Comparison of ENCODE assay signal across 22 cellular contexts in genomic region chr3:196938124-196938523, GRCh38. TPM values are rescaled to one million over a fixed set of nuclear protein-coding genes. Genes with fewer than 3 reads are reported as not detected.
DNase-seq lines count a peak whose midpoint lies in the region; ATAC-seq and TF ChIP-seq lines count a peak whose summit lies in the region.
"Had no signal": no experiment of that assay in that cellular context is flagged by ENCODE, and none has a peak within 500 bp of the region (broad histone marks: within the 10 kb centered on the region; RNA-seq: fewer than 3 reads in every experiment).

No MANE protein-coding gene starts in this region.

- H3K9me2 ChIP-seq in HCT116 (ENCODE audit: insufficient read depth) = no peaks in the 10 kb centered on the region

- H2AFZ ChIP-seq in HCT116 (ENCODE audit: low read depth, low read length, poor library complexity, severe bottlenecking) = no peak overlapping the region

- H3K9me3 ChIP-seq in HCT116 (ENCODE audit: control insufficient read depth in 1 of 2, insufficient read depth in 1 of 2, low read depth in 1 of 2, low read length in 2 of 2) (no peaks in the 10 kb centered on the region), esophagus squamous epithelium (no peaks in the 10 kb centered on the region)
- H3K9me3 ChIP-seq in CD4-positive, alpha-beta memory T cell (ENCODE audit: control insufficient read depth in 1 of 2, low read length in 2 of 2) = no peaks in the 10 kb centered on the region
- H3K9me3 ChIP-seq: BE2C, gastroesophageal sphincter, lower lobe of right lung, upper lobe of left lung had no signal

- H3K27me3 Mint-ChIP-seq in activated CD8-positive, alpha-beta T cell treated with anti-CD3 and anti-CD28 coated beads for 36 hours = no peaks in the 10 kb centered on the region
- H3K27me3 Mint-ChIP-seq in activated CD8-positive, alpha-beta T cell treated with anti-CD3 and anti-CD28 coated beads, Interleukin-2, amount 10 ng/mL, durations not matched to agents 7 days and 5 days (ENCODE audit: low read depth) = peaks cover 2% of the 10 kb centered on the region
- H3K27me3 Mint-ChIP-seq in activated naive CD8-positive, alpha-beta T cell treated with anti-CD3 and anti-CD28 coated beads, Interleukin-2, amount 50 U/mL, for 24 hours = peaks cover 3% of the 10 kb centered on the region
- peaks cover 4% of the 10 kb centered on the region for H3K27me3 Mint-ChIP-seq in neural crest cell (ENCODE audit: low read depth)
- no peaks in the 10 kb centered on the region for H3K27me3 Mint-ChIP-seq in CD4-positive, alpha-beta memory T cell

- BruUV-seq in HCT116 (replicated peaks; lab: Mats Ljungman, UMichigan) = no TSS peak

- no peak overlapping the region for H3K4me3 Mint-ChIP-seq in activated CD8-positive, alpha-beta T cell treated with anti-CD3 and anti-CD28 coated beads for 36 hours
- H3K4me3 Mint-ChIP-seq in activated CD8-positive, alpha-beta T cell treated with anti-CD3 and anti-CD28 coated beads, Interleukin-2, amount 10 ng/mL, durations not matched to agents 7 days and 5 days = no peak overlapping the region
- H3K4me3 Mint-ChIP-seq in activated naive CD8-positive, alpha-beta T cell treated with anti-CD3 and anti-CD28 coated beads, Interleukin-2, amount 50 U/mL, for 24 hours = no peak overlapping the region
- H3K4me3 Mint-ChIP-seq in neural crest cell = peak overlapping the region; percentile 49
- no peak overlapping the region for H3K4me3 Mint-ChIP-seq in CD4-positive, alpha-beta memory T cell
- H3K4me3 Mint-ChIP-seq: T-cell had no signal

- TF ChIP-seq POLR2A in HCT116 (IDR thresholded peaks at IDR 0.05; ENCODE audit: borderline replicate concordance, extremely low read depth, insufficient read depth, insufficient read length) = no peak
- no peak for TF ChIP-seq POLR2A in esophagus squamous epithelium (IDR thresholded peaks at IDR 0.05)

- no peaks in the 10 kb centered on the region for H3K27me3 ChIP-seq in HCT116 (ENCODE audit: insufficient read depth, low read length)
- H3K27me3 ChIP-seq in esophagus squamous epithelium = no peaks in the 10 kb centered on the region
- no peaks in the 10 kb centered on the region for H3K27me3 ChIP-seq in CD4-positive, alpha-beta memory T cell (ENCODE audit: insufficient read depth, low read length)
- H3K27me3 ChIP-seq: BE2C, dorsolateral prefrontal cortex, gastroesophageal sphincter, upper lobe of left lung had no signal

- no peak for ATAC-seq in activated CD8-positive, alpha-beta T cell treated with anti-CD3 and anti-CD28 coated beads for 36 hours
- no peak for ATAC-seq in activated CD8-positive, alpha-beta T cell treated with anti-CD3 and anti-CD28 coated beads, Interleukin-2, amount 10 ng/mL, durations not matched to agents 7 days and 5 days
- no peak for ATAC-seq in HCT116
- no peak for ATAC-seq in activated naive CD8-positive, alpha-beta T cell treated with anti-CD3 and anti-CD28 coated beads, Interleukin-2, amount 50 U/mL, for 24 hours
- ATAC-seq: gastroesophageal sphincter, lower lobe of right lung, PC-3, T-cell had no signal

- no peak overlapping the region for H3K4me2 ChIP-seq in HCT116 (ENCODE audit: low read length)

- peaks cover 68% of the 10 kb centered on the region for H3K36me3 Mint-ChIP-seq in activated CD8-positive, alpha-beta T cell treated with anti-CD3 and anti-CD28 coated beads for 36 hours (ENCODE audit: low read depth)
- H3K36me3 Mint-ChIP-seq in activated CD8-positive, alpha-beta T cell treated with anti-CD3 and anti-CD28 coated beads, Interleukin-2, amount 10 ng/mL, durations not matched to agents 7 days and 5 days (ENCODE audit: low read depth) = peaks cover 71% of the 10 kb centered on the region
- H3K36me3 Mint-ChIP-seq in activated naive CD8-positive, alpha-beta T cell treated with anti-CD3 and anti-CD28 coated beads, Interleukin-2, amount 50 U/mL, for 24 hours (ENCODE audit: low read depth) = peaks cover 79% of the 10 kb centered on the region
- H3K36me3 Mint-ChIP-seq in neural crest cell (ENCODE audit: low read depth) = peaks cover 30% of the 10 kb centered on the region
- peaks cover 51 to 79% of the 10 kb centered on the region in 2 donors for H3K36me3 Mint-ChIP-seq in CD4-positive, alpha-beta memory T cell

- TF ChIP-seq RAD21 in HCT116 (IDR thresholded peaks at IDR 0.05; ENCODE audit: low read depth) = no peak

- no peak for TF ChIP-seq CTCF in activated CD8-positive, alpha-beta T cell treated with anti-CD3 and anti-CD28 coated beads for 36 hours (IDR thresholded peaks at IDR 0.05)
- TF ChIP-seq CTCF in HCT116 (IDR thresholded peaks at IDR 0.05 in 2 of 3, conservative IDR thresholded peaks at IDR 0.05 in 1 of 3; ENCODE audit: borderline replicate concordance in 1 of 3, insufficient read depth in 1 of 3, low read depth in 2 of 3, low read length in 2 of 3) (no peak), neural crest cell (conservative IDR thresholded peaks at IDR 0.05) (no peak), esophagus squamous epithelium (IDR thresholded peaks at IDR 0.05) (no peak)

- H3K4me1 ChIP-seq in HCT116 (ENCODE audit: control insufficient read depth in 1 of 2, insufficient read depth in 2 of 2, low read length in 2 of 2) (peaks cover 0 to 8% of the 10 kb centered on the region in 2 experiments; a peak in 1 of 4 replicates), esophagus squamous epithelium (peaks cover 7 to 22% (median 10%) of the 10 kb centered on the region in 3 donors)
- peaks cover 21% of the 10 kb centered on the region for H3K4me1 ChIP-seq in CD4-positive, alpha-beta memory T cell (ENCODE audit: insufficient read depth, low read length)
- H3K4me1 ChIP-seq: BE2C had no signal

- H3K27ac ChIP-seq in HCT116 (ENCODE audit: low read depth, low read length) = peak overlapping the region; percentile 20; the same call in 1 of the 2 replicates
- H3K27ac ChIP-seq in esophagus squamous epithelium = no peak overlapping the region
- no peak overlapping the region for H3K27ac ChIP-seq in CD4-positive, alpha-beta memory T cell (ENCODE audit: low read depth, low read length)
- H3K27ac ChIP-seq: gastroesophageal sphincter, lower lobe of right lung, upper lobe of left lung had no signal

- CTCF ChIA-PET in activated CD8-positive, alpha-beta T cell treated with anti-CD3 and anti-CD28 coated beads for 36 hours (lab: Charles Lee) = interaction anchor here (0.6 to 1.5 kb wide), 3 partner anchors 98 to 103 kb away, joined by 3 to 6 read pairs (median 3); no protein-coding TSS in a partner anchor
- CTCF ChIA-PET in activated CD8-positive, alpha-beta T cell treated with anti-CD3 and anti-CD28 coated beads, Interleukin-2, amount 10 ng/mL, durations not matched to agents 7 days and 5 days (lab: Charles Lee) = no interaction called here
- CTCF ChIA-PET in HCT116 (lab: Charles Lee) = no interaction called here
- CTCF ChIA-PET in CD4-positive, alpha-beta memory T cell (lab: Charles Lee; ENCODE audit: partially characterized antibody) = no interaction called here

- POLR2A ChIA-PET in activated CD8-positive, alpha-beta T cell treated with anti-CD3 and anti-CD28 coated beads for 36 hours (lab: Charles Lee) = no interaction called here
- POLR2A ChIA-PET in activated CD8-positive, alpha-beta T cell treated with anti-CD3 and anti-CD28 coated beads, Interleukin-2, amount 10 ng/mL, durations not matched to agents 7 days and 5 days (lab: Charles Lee) = interaction anchor here (1.5 kb wide), 1 partner anchor 15 kb away, joined by 7 read pairs; no protein-coding TSS in a partner anchor
- POLR2A ChIA-PET in HCT116 (lab: Charles Lee) = no interaction called here
- POLR2A ChIA-PET in CD4-positive, alpha-beta memory T cell (lab: Charles Lee; ENCODE audit: partially characterized antibody) = interaction anchor here (1.5 kb wide), 1 partner anchor 53 kb away, joined by 3 read pairs; no protein-coding TSS in a partner anchor

- peaks cover 31% of the 10 kb centered on the region for H3K4me1 Mint-ChIP-seq in activated CD8-positive, alpha-beta T cell treated with anti-CD3 and anti-CD28 coated beads for 36 hours (ENCODE audit: low read depth)
- H3K4me1 Mint-ChIP-seq in activated CD8-positive, alpha-beta T cell treated with anti-CD3 and anti-CD28 coated beads, Interleukin-2, amount 10 ng/mL, durations not matched to agents 7 days and 5 days (ENCODE audit: low read depth) = peaks cover 31% of the 10 kb centered on the region
- peaks cover 40% of the 10 kb centered on the region for H3K4me1 Mint-ChIP-seq in activated naive CD8-positive, alpha-beta T cell treated with anti-CD3 and anti-CD28 coated beads, Interleukin-2, amount 50 U/mL, for 24 hours
- H3K4me1 Mint-ChIP-seq in neural crest cell = peaks cover 22% of the 10 kb centered on the region
- peaks cover 11 to 41% (median 28%) of the 10 kb centered on the region in 4 donors for H3K4me1 Mint-ChIP-seq in CD4-positive, alpha-beta memory T cell

- H3K27ac Mint-ChIP-seq in activated CD8-positive, alpha-beta T cell treated with anti-CD3 and anti-CD28 coated beads for 36 hours = peak overlapping the region; percentile 78
- no peak overlapping the region for H3K27ac Mint-ChIP-seq in activated CD8-positive, alpha-beta T cell treated with anti-CD3 and anti-CD28 coated beads, Interleukin-2, amount 10 ng/mL, durations not matched to agents 7 days and 5 days
- H3K27ac Mint-ChIP-seq in activated naive CD8-positive, alpha-beta T cell treated with anti-CD3 and anti-CD28 coated beads, Interleukin-2, amount 50 U/mL, for 24 hours = peak overlapping the region; percentile 75
- no peak overlapping the region for H3K27ac Mint-ChIP-seq in neural crest cell (ENCODE audit: unreplicated experiment)
- H3K27ac Mint-ChIP-seq in CD4-positive, alpha-beta memory T cell = peak overlapping the region in 2 of 7 donors; percentile 52 to 98

- H4K20me1 ChIP-seq in HCT116 (ENCODE audit: insufficient read depth) = peaks cover 6% of the 10 kb centered on the region; the same call in 1 of the 2 replicates

- RAD21 ChIA-PET in HCT116 (lab: Charles Lee; ENCODE audit: low non-redundant PET in 1 of 2, low total read pairs in 2 of 2, uncharacterized antibody in 2 of 2, unreplicated experiment in 2 of 2) = no interaction called here

- no peak for DNase-seq in activated CD8-positive, alpha-beta T cell treated with anti-CD3 and anti-CD28 coated beads for 36 hours
- no peak for DNase-seq in activated CD8-positive, alpha-beta T cell treated with anti-CD3 and anti-CD28 coated beads, Interleukin-2, amount 10 ng/mL, durations not matched to agents 7 days and 5 days
- DNase-seq in HCT116 (ENCODE audit: low read depth, low spot score) (no peak), neural crest cell (ENCODE audit: low read depth, low spot score) (no peak), esophagus squamous epithelium (lab: John Stamatoyannopoulos, UW) (no peak), globus pallidus (ENCODE audit: low spot score) (no peak)
- no peak for DNase-seq in activated naive CD8-positive, alpha-beta T cell treated with anti-CD3 and anti-CD28 coated beads, Interleukin-2, amount 50 U/mL, for 24 hours
- no peak for DNase-seq in CD4-positive, alpha-beta memory T cell
- DNase-seq: activated CD4-positive, alpha-beta T cell treated with anti-CD3 and anti-CD28 coated beads for 4 hours; activated gamma-delta T cell; BE2C; Calu3; lower lobe of right lung; NCI-H187; NCI-H82; occipital lobe; PC-3; stimulated activated CD4-positive, alpha-beta T cell treated with anti-CD3 and anti-CD28 coated beads, Interleukin-4, amount 100 ng/mL, for 24 hours; T-cell; upper lobe of left lung had no signal

- H3K9me3 Mint-ChIP-seq in activated CD8-positive, alpha-beta T cell treated with anti-CD3 and anti-CD28 coated beads for 36 hours = no peaks in the 10 kb centered on the region
- no peaks in the 10 kb centered on the region for H3K9me3 Mint-ChIP-seq in activated CD8-positive, alpha-beta T cell treated with anti-CD3 and anti-CD28 coated beads, Interleukin-2, amount 10 ng/mL, durations not matched to agents 7 days and 5 days (ENCODE audit: insufficient read depth)
- no peaks in the 10 kb centered on the region for H3K9me3 Mint-ChIP-seq in activated naive CD8-positive, alpha-beta T cell treated with anti-CD3 and anti-CD28 coated beads, Interleukin-2, amount 50 U/mL, for 24 hours
- no peaks in the 10 kb centered on the region for H3K9me3 Mint-ChIP-seq in neural crest cell
- H3K9me3 Mint-ChIP-seq in CD4-positive, alpha-beta memory T cell = peaks cover 0 to 4% (median 0%) of the 10 kb centered on the region in 8 donors
- H3K9me3 Mint-ChIP-seq: T-cell had no signal

- intact Hi-C loops in activated CD8-positive, alpha-beta T cell treated with anti-CD3 and anti-CD28 coated beads for 36 hours (cut with micrococcal nuclease) = no loop called here
- intact Hi-C loops in HCT116 (cut with micrococcal nuclease) = no loop called here
- intact Hi-C loops in esophagus squamous epithelium (cut with DNase I) = no loop called here
- intact Hi-C loops in CD4-positive, alpha-beta memory T cell (cut with micrococcal nuclease) = no loop called here

- H3K4me3 ChIP-seq in HCT116 (replicated peaks in 1 of 2; ENCODE audit: low read depth in 1 of 2, low read length in 2 of 2) (no peak overlapping the region), esophagus squamous epithelium (no peak overlapping the region)
- no peak overlapping the region for H3K4me3 ChIP-seq in CD4-positive, alpha-beta memory T cell (ENCODE audit: low read length in 2 of 2)
- H3K4me3 ChIP-seq: gastroesophageal sphincter, lower lobe of right lung, upper lobe of left lung had no signal

- no peak overlapping the region for H3K9ac ChIP-seq in HCT116 (ENCODE audit: low read length)

- H3K36me3 ChIP-seq in HCT116 (ENCODE audit: control insufficient read depth in 1 of 2, insufficient read depth in 2 of 2, low read length in 2 of 2) (peaks cover 47 to 60% of the 10 kb centered on the region in 2 experiments), esophagus squamous epithelium (peaks cover 6 to 70% (median 33%) of the 10 kb centered on the region in 3 donors)
- peaks cover 52% of the 10 kb centered on the region for H3K36me3 ChIP-seq in CD4-positive, alpha-beta memory T cell (ENCODE audit: insufficient read depth, low read length)

- 67 to 81% methylated on average over 2 of the region's 2 CpGs for WGBS in esophagus squamous epithelium, 2 donors

- H3K79me2 ChIP-seq in HCT116 (ENCODE audit: insufficient read depth, low read length) = peaks cover 69% of the 10 kb centered on the region

RNA-seq across cellular contexts. Expression of gene NCBP2, which starts 4.2 kb away (rescaled TPM):
- total RNA-seq in activated CD8-positive, alpha-beta T cell treated with anti-CD3 and anti-CD28 coated beads for 36 hours = 100 to 1,000 TPM; 107 to 111 TPM
- total RNA-seq in activated CD8-positive, alpha-beta T cell treated with anti-CD3 and anti-CD28 coated beads, Interleukin-2, amount 10 ng/mL, durations not matched to agents 7 days and 5 days = 10 to 100 TPM; 49.1 to 52.4 TPM
- total RNA-seq in HCT116 (2021; ENCODE audit: unreplicated experiment) (82.4 TPM), neural crest cell (117 and 122 TPM in 2 replicates), esophagus squamous epithelium (10 to 100 TPM; 21.1 to 47.0 (median 33.5) TPM)
- 59.4 and 75.4 TPM in 2 replicates for polyA plus RNA-seq in HCT116 (2012)
- total RNA-seq in CD4-positive, alpha-beta memory T cell = 10 to 100 TPM; 71.4 to 73.7 TPM
- 10 to 100 TPM; 65.1 to 82.2 TPM for polyA plus RNA-seq in CD4-positive, alpha-beta memory T cell

RNA-seq across cellular contexts. Expression of gene PIGZ, which starts 30.5 kb away (rescaled TPM):
- under 1 TPM; 0.27 to 0.76 TPM for total RNA-seq in activated CD8-positive, alpha-beta T cell treated with anti-CD3 and anti-CD28 coated beads for 36 hours
- 1 to 10 TPM in 1 of 2 experiments, under 1 TPM in 1; 0.81 to 1.9 TPM for total RNA-seq in activated CD8-positive, alpha-beta T cell treated with anti-CD3 and anti-CD28 coated beads, Interleukin-2, amount 10 ng/mL, durations not matched to agents 7 days and 5 days
- total RNA-seq in HCT116 (2021; ENCODE audit: unreplicated experiment) = 1.4 TPM
- 1.5 and 2.0 TPM in 2 replicates for polyA plus RNA-seq in HCT116 (2012)
- 1.9 TPM in 2 replicates for total RNA-seq in neural crest cell
- total RNA-seq in esophagus squamous epithelium = 1 to 10 TPM; 3.4 to 8.8 (median 5.4) TPM
- 1 to 10 TPM in 1 of 2 experiments, under 1 TPM in 1; 0.33 to 1.2 TPM for total RNA-seq in CD4-positive, alpha-beta memory T cell
- polyA plus RNA-seq in CD4-positive, alpha-beta memory T cell = under 1 TPM; 0.42 to 0.70 TPM

Comparison
In these comparisons a context has a peak if more than half of its experiments do, and no peak if none do; other contexts are left out.
1. H3K27ac Mint-ChIP-seq: peak in activated CD8-positive, alpha-beta T cell treated with anti-CD3 and anti-CD28 coated beads for 36 hours (single experiment) and activated naive CD8-positive, alpha-beta T cell treated with anti-CD3 and anti-CD28 coated beads, Interleukin-2, amount 50 U/mL, for 24 hours (single experiment); none in activated CD8-positive, alpha-beta T cell treated with anti-CD3 and anti-CD28 coated beads, Interleukin-2, amount 10 ng/mL, durations not matched to agents 7 days and 5 days (single experiment) and neural crest cell (single experiment).
2. POLR2A ChIA-PET loops: an anchor here in activated CD8-positive, alpha-beta T cell treated with anti-CD3 and anti-CD28 coated beads, Interleukin-2, amount 10 ng/mL, durations not matched to agents 7 days and 5 days (1.5 kb wide) and CD4-positive, alpha-beta memory T cell (1.5 kb wide); none called in activated CD8-positive, alpha-beta T cell treated with anti-CD3 and anti-CD28 coated beads for 36 hours and HCT116.